In the genomic region with DNA sequence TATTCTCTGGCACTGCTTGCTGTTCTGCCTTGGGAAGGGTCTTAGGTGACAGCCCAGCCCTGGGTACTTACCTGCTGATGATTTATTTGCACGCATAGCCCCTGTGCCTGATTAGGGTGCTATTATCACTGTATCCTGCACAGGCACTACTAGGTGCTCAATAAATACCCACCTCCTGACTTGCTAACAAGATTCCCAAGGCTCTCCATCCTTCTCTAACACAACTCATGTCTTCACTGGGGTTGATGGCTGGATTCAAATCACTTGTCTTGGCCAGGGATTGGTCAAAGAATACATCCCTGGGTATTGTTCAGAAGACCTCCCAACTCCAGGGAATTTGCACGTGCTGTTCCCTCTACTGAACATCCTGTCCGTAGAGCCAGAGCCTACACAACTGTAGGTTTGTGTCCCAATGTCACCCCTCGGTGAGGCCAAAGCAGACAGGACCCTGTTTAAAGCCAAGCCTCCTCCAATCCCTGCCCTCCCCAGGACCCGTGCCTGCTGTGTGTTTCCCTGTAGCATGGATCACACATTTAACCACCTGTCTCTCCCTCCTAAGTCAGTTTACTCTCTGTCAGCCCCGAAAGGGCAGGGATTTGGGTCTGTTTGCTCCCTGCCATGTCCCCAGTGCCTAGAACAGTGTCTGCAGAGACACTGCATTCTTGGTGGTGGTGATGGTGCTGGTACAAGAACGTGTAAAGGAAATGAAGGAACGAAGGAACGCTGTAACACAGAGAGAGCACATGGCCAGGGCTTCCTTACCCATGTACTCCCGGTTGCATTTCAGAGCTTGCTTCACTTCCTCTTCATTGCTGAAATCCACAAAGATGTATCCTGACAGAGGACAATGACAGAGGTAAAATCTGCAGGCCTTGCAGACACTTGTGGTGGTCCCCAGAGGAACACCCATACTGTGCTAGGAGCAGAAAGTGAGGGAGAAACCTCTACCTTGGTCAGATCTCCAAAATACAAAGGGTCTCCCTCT, we compare ENCODE assay signal across 25 cellular contexts. TPM values are rescaled to one million over a fixed set of nuclear protein-coding genes. Genes with fewer than 3 reads are reported as not detected.
A peak's percentile ranks its signal among the peaks of the same experiment; 100 is the strongest.
DNase-seq lines count a peak whose midpoint lies in the region; ATAC-seq and TF ChIP-seq lines count a peak whose summit lies in the region.
"Had no signal": no experiment of that assay in that cellular context is flagged by ENCODE, and none has a peak within 500 bp of the region (broad histone marks: within the 10 kb centered on the region; RNA-seq: fewer than 3 reads in every experiment).

No MANE protein-coding gene starts in this region.

- H3K27me3 ChIP-seq in BLaER1 treated with 17β-estradiol and CSF1 and Interleukin-3, amounts not matched to agents 10 nM and 100 nM = no peaks in the 10 kb centered on the region
- H3K27me3 ChIP-seq: MG63 had no signal

- peak overlapping the region in 3 of 11 experiments; percentile 2 to 18 (median 12); a peak in 2 of 22 replicates for H3K9ac ChIP-seq in BLaER1 treated with 17β-estradiol and CSF1 and Interleukin-3, amounts not matched to agents 10 nM and 100 nM
- H3K9ac ChIP-seq: SK-N-SH had no signal

- peaks cover under 1 to 23% (median 12%) of the 10 kb centered on the region in 10 experiments; a peak in 19 of 20 replicates for H3K4me1 ChIP-seq in BLaER1 treated with 17β-estradiol and CSF1 and Interleukin-3, amounts not matched to agents 10 nM and 100 nM

- DNase-seq in SIG-M5 treated with dmso at 0.1 percent for 504 hours (lab: John Stamatoyannopoulos, UW; ENCODE audit: unreplicated experiment) (peak; percentile 41), SIG-M5 (lab: John Stamatoyannopoulos, UW) (no peak), MV-4-11 (lab: John Stamatoyannopoulos, UW) (peak; percentile 14), lower leg skin (ENCODE audit: low spot score in 2 of 2) (no peak), inferior parietal cortex (ENCODE audit: extremely low spot score) (no peak)
- DNase-seq: 8988T; ACHN; CD4-positive, CD25-positive, alpha-beta regulatory T cell; DMS153; DND-41; H7; KBM-7; MG63; NCI-H1105; NCI-H2029; NCI-H446 treated with DMSO at 0.1 percent for 48 hours; NCI-H526; SHP77; SK-N-SH; T-cell had no signal

- no peak for TF ChIP-seq CTCF in lower leg skin (IDR thresholded peaks at IDR 0.05)

- no peaks in the 10 kb centered on the region for H3K27me3 Mint-ChIP-seq in activated T-helper 17 cell treated with anti-CD3 and anti-CD28 coated beads, Interleukin-2, amount 50 U/mL, for 72 hours
- H3K27me3 Mint-ChIP-seq: CD4-positive, CD25-positive, alpha-beta regulatory T cell; T-cell had no signal

- peak overlapping the region; percentile 25 for H3K27ac Mint-ChIP-seq in activated T-helper 17 cell treated with anti-CD3 and anti-CD28 coated beads, Interleukin-2, amount 50 U/mL, for 72 hours
- H3K27ac Mint-ChIP-seq: T-cell had no signal

- intact Hi-C loops in lower leg skin (cut with DNase I; ENCODE audit: low total_unique reads) = no loop called here

- H3K36me3 ChIP-seq in BLaER1 treated with 17β-estradiol and CSF1 and Interleukin-3, amounts not matched to agents 10 nM and 100 nM = peaks cover 85 to 100% (median 99%) of the 10 kb centered on the region in 11 experiments

- no peaks in the 10 kb centered on the region for H3K9me3 Mint-ChIP-seq in activated T-helper 17 cell treated with anti-CD3 and anti-CD28 coated beads, Interleukin-2, amount 50 U/mL, for 72 hours
- H3K9me3 Mint-ChIP-seq: CD4-positive, CD25-positive, alpha-beta regulatory T cell; T-cell had no signal

- H3K4me2 ChIP-seq in BLaER1 treated with 17β-estradiol and CSF1 and Interleukin-3, amounts not matched to agents 10 nM and 100 nM = peak overlapping the region in 8 of 11 experiments; percentile 15 to 56 (median 30); a peak in 12 of 22 replicates
- H3K4me2 ChIP-seq: SK-N-SH had no signal

- no peak for TF ChIP-seq POLR2A in lower leg skin (IDR thresholded peaks at IDR 0.05)

- H3K36me3 Mint-ChIP-seq in activated T-helper 17 cell treated with anti-CD3 and anti-CD28 coated beads, Interleukin-2, amount 50 U/mL, for 72 hours (ENCODE audit: low read depth) = peaks cover 100% of the 10 kb centered on the region

- H3K9me3 ChIP-seq in BLaER1 treated with 17β-estradiol and CSF1 and Interleukin-3, amounts not matched to agents 10 nM and 100 nM (replicated peaks in 1 of 11) = no peaks in the 10 kb centered on the region
- H3K9me3 ChIP-seq: MG63, SK-N-SH had no signal

- no peak overlapping the region for H3K4me3 ChIP-seq in BLaER1 treated with 17β-estradiol and CSF1 and Interleukin-3, amounts not matched to agents 10 nM and 100 nM
- no peak overlapping the region for H3K4me3 ChIP-seq in lower leg skin (ENCODE audit: low read depth, poor library complexity, severe bottlenecking)
- H3K4me3 ChIP-seq: MG63 had no signal

- H4K20me1 ChIP-seq in BLaER1 treated with 17β-estradiol and CSF1 and Interleukin-3, amounts not matched to agents 10 nM and 100 nM = peaks cover 0 to 17% (median 1%) of the 10 kb centered on the region in 11 experiments; a peak in 7 of 22 replicates

- no peak overlapping the region for H3K4me3 Mint-ChIP-seq in activated T-helper 17 cell treated with anti-CD3 and anti-CD28 coated beads, Interleukin-2, amount 50 U/mL, for 72 hours
- H3K4me3 Mint-ChIP-seq: CD4-positive, CD25-positive, alpha-beta regulatory T cell; T-cell had no signal

- no peaks in the 10 kb centered on the region for H3K4me1 Mint-ChIP-seq in activated T-helper 17 cell treated with anti-CD3 and anti-CD28 coated beads, Interleukin-2, amount 50 U/mL, for 72 hours
- H3K4me1 Mint-ChIP-seq: T-cell had no signal

- WGBS in lower leg skin, 2 donors = 90 to 92% methylated on average over 10 of the region's 10 CpGs

- no peak for ATAC-seq in activated T-helper 17 cell treated with anti-CD3 and anti-CD28 coated beads, Interleukin-2, amount 50 U/mL, for 72 hours (replicated peaks)
- no peak for ATAC-seq in HG02678 (IDR thresholded peaks at IDR 0.05; ENCODE audit: unreplicated experiment)
- ATAC-seq: Panc1, T-cell had no signal

- H3K27ac ChIP-seq in BLaER1 treated with 17β-estradiol and CSF1 and Interleukin-3, amounts not matched to agents 10 nM and 100 nM = peak overlapping the region in 5 of 11 experiments; percentile 28 to 53 (median 48); a peak in 9 of 22 replicates
- H3K27ac ChIP-seq: RWPE1 had no signal

RNA-seq across cellular contexts. Expression of a gene that starts 16.5 kb away (rescaled TPM):
- 10 to 100 TPM; 66.7 to 73.3 TPM for total RNA-seq in activated T-helper 17 cell treated with anti-CD3 and anti-CD28 coated beads, Interleukin-2, amount 50 U/mL, for 72 hours
- total RNA-seq in lower leg skin = 10 to 100 TPM; 20.7 to 41.1 (median 23.4) TPM

Comparison
In these comparisons a context has a peak if more than half of its experiments do, and no peak if none do; other contexts are left out.
1. DNase-seq: peak in SIG-M5 treated with dmso at 0.1 percent for 504 hours (single experiment) and MV-4-11 (single experiment); none in SIG-M5 (single experiment), lower leg skin (0 of 2) and inferior parietal cortex (single experiment).